Comparison of ENCODE assay signal across 20 cellular contexts in genomic region chr9:31700252-31701045, GRCh38.
DNase-seq lines count a peak whose midpoint lies in the region; ATAC-seq and TF ChIP-seq lines count a peak whose summit lies in the region.
"Had no signal": no experiment of that assay in that cellular context is flagged by ENCODE, and none has a peak within 500 bp of the region (broad histone marks: within the 10 kb centered on the region; RNA-seq: fewer than 3 reads in every experiment).

No MANE protein-coding gene starts in this region.

- TF ChIP-seq CTCF in MCF 10A (IDR thresholded peaks at IDR 0.05; ENCODE audit: unreplicated experiment) (no peak), breast epithelium (IDR thresholded peaks at IDR 0.05) (no peak), RWPE1 (conservative IDR thresholded peaks at IDR 0.05; ENCODE audit: low read depth) (no peak), testis (IDR thresholded peaks at IDR 0.05) (no peak), nephron progenitor cell (IDR thresholded peaks at IDR 0.05) (no peak)

- H3K9me3 ChIP-seq in breast epithelium (no peaks in the 10 kb centered on the region), testis (no peaks in the 10 kb centered on the region)
- H3K9me3 ChIP-seq: MG63, neutrophil, thyroid gland had no signal

- CTCF ChIA-PET in MCF 10A (lab: Yijun Ruan, JAX) (no interaction called here), RWPE1 (lab: Yijun Ruan, JAX) (no interaction called here)

- 70 to 84% methylated on average over 3 of the region's 3 CpGs for WGBS in testis, 2 donors

- H3K27ac Mint-ChIP-seq in MCF 10A (ENCODE audit: low read depth, unreplicated experiment) (peak overlapping the region; percentile 43), nephron progenitor cell (no peak overlapping the region)
- no peak overlapping the region for H3K27ac Mint-ChIP-seq in activated naive CD8-positive, alpha-beta T cell treated with anti-CD3 and anti-CD28 coated beads, Interleukin-2, amount 50 U/mL, for 24 hours
- no peak overlapping the region for H3K27ac Mint-ChIP-seq in stimulated activated memory B cell treated with anti-CD40 and anti-IgM and Interleukin-4, amounts not matched to agents 10 μg/mL and 1 μg/mL and 100 μg/mL, for 72 hours

- TF ChIP-seq POLR2A in breast epithelium (IDR thresholded peaks at IDR 0.05) (no peak), testis (IDR thresholded peaks at IDR 0.05) (no peak)

- H3K9me3 Mint-ChIP-seq in MCF 10A (ENCODE audit: unreplicated experiment) (no peaks in the 10 kb centered on the region), nephron progenitor cell (no peaks in the 10 kb centered on the region)
- H3K9me3 Mint-ChIP-seq in activated naive CD8-positive, alpha-beta T cell treated with anti-CD3 and anti-CD28 coated beads, Interleukin-2, amount 50 U/mL, for 24 hours, result peaks cover 17% of the 10 kb centered on the region
- no peaks in the 10 kb centered on the region for H3K9me3 Mint-ChIP-seq in stimulated activated memory B cell treated with anti-CD40 and anti-IgM and Interleukin-4, amounts not matched to agents 10 μg/mL and 1 μg/mL and 100 μg/mL, for 72 hours

- intact Hi-C loops in MCF 10A (cut with micrococcal nuclease), result no loop called here
- intact Hi-C loops in breast epithelium (cut with DNase I; ENCODE audit: low total_unique reads), result no loop called here
- intact Hi-C loops in testis (cut with DNase I; ENCODE audit: low total_unique reads), result no loop called here

- H3K27me3 ChIP-seq in breast epithelium (no peaks in the 10 kb centered on the region), testis (no peaks in the 10 kb centered on the region)
- H3K27me3 ChIP-seq: MG63, neutrophil, thyroid gland had no signal

- H3K4me3 ChIP-seq in breast epithelium (no peak overlapping the region), testis (no peak overlapping the region)
- H3K4me3 ChIP-seq: GM12878, left ventricle myocardium inferior, MG63, smooth muscle cell, thyroid gland had no signal

- POLR2A ChIA-PET in MCF 10A (lab: Yijun Ruan, JAX) (interaction anchor here (1.2 kb wide), 1 partner anchor 21 kb away, joined by 3 read pairs; no protein-coding TSS in a partner anchor), RWPE1 (lab: Yijun Ruan, JAX; ENCODE audit: low non-redundant PET) (no interaction called here)

- H3K36me3 ChIP-seq in breast epithelium, result no peaks in the 10 kb centered on the region
- no peaks in the 10 kb centered on the region for H3K36me3 ChIP-seq in testis (ENCODE audit: low read depth, missing control alignments)
- H3K36me3 ChIP-seq: left ventricle myocardium inferior, MG63, neutrophil, thyroid gland, WERI-Rb-1 had no signal

- H3K4me3 Mint-ChIP-seq in MCF 10A (ENCODE audit: unreplicated experiment), result no peak overlapping the region
- H3K4me3 Mint-ChIP-seq in activated naive CD8-positive, alpha-beta T cell treated with anti-CD3 and anti-CD28 coated beads, Interleukin-2, amount 50 U/mL, for 24 hours, result no peak overlapping the region
- H3K4me3 Mint-ChIP-seq in stimulated activated memory B cell treated with anti-CD40 and anti-IgM and Interleukin-4, amounts not matched to agents 10 μg/mL and 1 μg/mL and 100 μg/mL, for 72 hours, result no peak overlapping the region
- no peak overlapping the region for H3K4me3 Mint-ChIP-seq in nephron progenitor cell

- peak; percentile 80 for ATAC-seq in activated naive CD8-positive, alpha-beta T cell treated with anti-CD3 and anti-CD28 coated beads, Interleukin-2, amount 50 U/mL, for 24 hours
- peak; percentile 55 for ATAC-seq in stimulated activated memory B cell treated with anti-CD40 and anti-IgM and Interleukin-4, amounts not matched to agents 10 μg/mL and 1 μg/mL and 100 μg/mL, for 72 hours
- ATAC-seq in GM21723 (IDR thresholded peaks at IDR 0.05; ENCODE audit: unreplicated experiment), result no peak
- ATAC-seq: GM12878 had no signal

- H3K4me1 ChIP-seq in breast epithelium, result no peaks in the 10 kb centered on the region
- H3K4me1 ChIP-seq in testis, result no peaks in the 10 kb centered on the region
- H3K4me1 ChIP-seq: left ventricle myocardium inferior, thyroid gland had no signal

- H3K27me3 Mint-ChIP-seq in MCF 10A (ENCODE audit: insufficient read depth, unreplicated experiment) (no peaks in the 10 kb centered on the region), nephron progenitor cell (ENCODE audit: low read depth, poor library complexity) (peaks cover 2% of the 10 kb centered on the region)
- H3K27me3 Mint-ChIP-seq in activated naive CD8-positive, alpha-beta T cell treated with anti-CD3 and anti-CD28 coated beads, Interleukin-2, amount 50 U/mL, for 24 hours, result no peaks in the 10 kb centered on the region
- no peaks in the 10 kb centered on the region for H3K27me3 Mint-ChIP-seq in stimulated activated memory B cell treated with anti-CD40 and anti-IgM and Interleukin-4, amounts not matched to agents 10 μg/mL and 1 μg/mL and 100 μg/mL, for 72 hours

- BruUV-seq in MCF 10A (replicated peaks; lab: Mats Ljungman, UMichigan), result no TSS peak

- H3K4me1 Mint-ChIP-seq in MCF 10A (ENCODE audit: insufficient read depth, unreplicated experiment) (peaks cover 14% of the 10 kb centered on the region), nephron progenitor cell (no peaks in the 10 kb centered on the region)
- H3K4me1 Mint-ChIP-seq in activated naive CD8-positive, alpha-beta T cell treated with anti-CD3 and anti-CD28 coated beads, Interleukin-2, amount 50 U/mL, for 24 hours, result peaks cover 28% of the 10 kb centered on the region
- no peaks in the 10 kb centered on the region for H3K4me1 Mint-ChIP-seq in stimulated activated memory B cell treated with anti-CD40 and anti-IgM and Interleukin-4, amounts not matched to agents 10 μg/mL and 1 μg/mL and 100 μg/mL, for 72 hours

- H3K36me3 Mint-ChIP-seq in MCF 10A (ENCODE audit: insufficient read depth, unreplicated experiment), result peaks cover 4% of the 10 kb centered on the region
- no peaks in the 10 kb centered on the region for H3K36me3 Mint-ChIP-seq in activated naive CD8-positive, alpha-beta T cell treated with anti-CD3 and anti-CD28 coated beads, Interleukin-2, amount 50 U/mL, for 24 hours (ENCODE audit: low read depth)
- H3K36me3 Mint-ChIP-seq in stimulated activated memory B cell treated with anti-CD40 and anti-IgM and Interleukin-4, amounts not matched to agents 10 μg/mL and 1 μg/mL and 100 μg/mL, for 72 hours, result no peaks in the 10 kb centered on the region
- H3K36me3 Mint-ChIP-seq in nephron progenitor cell (ENCODE audit: low read depth), result no peaks in the 10 kb centered on the region

- H3K27ac ChIP-seq in breast epithelium (no peak overlapping the region), RWPE1 (no peak overlapping the region), testis (no peak overlapping the region)
- H3K27ac ChIP-seq: left ventricle myocardium inferior, neutrophil, thyroid gland, WERI-Rb-1 had no signal

- DNase-seq in MCF 10A (ENCODE audit: unreplicated experiment), result peak; percentile 83
- no peak for DNase-seq in breast epithelium (ENCODE audit: low spot score in 2 of 2)
- DNase-seq in RWPE1 (ENCODE audit: low spot score), result peak; percentile 71
- no peak for DNase-seq in activated naive CD8-positive, alpha-beta T cell treated with anti-CD3 and anti-CD28 coated beads, Interleukin-2, amount 50 U/mL, for 24 hours
- no peak for DNase-seq in testis
- DNase-seq in nephron progenitor cell, result no peak
- DNase-seq: activated effector memory CD4-positive, alpha-beta T cell treated with anti-CD3 and anti-CD28 coated beads, Interleukin-2, amount 50 U/mL, for 16 hours; left ventricle myocardium inferior; MG63; NCI-H1436 treated with DMSO at 0.1 percent for 48 hours; NCI-H524 treated with DMSO at 0.1 percent for 48 hours; SHP77 treated with DMSO at 0.1 percent for 48 hours; stimulated activated CD8-positive, alpha-beta memory T cell treated with anti-CD3 and anti-CD28 coated beads, Interleukin-4, amount 100 ng/mL, for 48 hours; thyroid gland; WERI-Rb-1 had no signal

Comparison
In these comparisons a context has a peak if more than half of its experiments do, and no peak if none do; other contexts are left out.
1. DNase-seq: peak in MCF 10A (single experiment) and RWPE1 (single experiment); none in breast epithelium (0 of 2), activated naive CD8-positive, alpha-beta T cell treated with anti-CD3 and anti-CD28 coated beads, Interleukin-2, amount 50 U/mL, for 24 hours (single experiment), testis (single experiment) and nephron progenitor cell (single experiment).